28 cellular contexts compared by ENCODE assay signal in genomic region chr15:20386198-20386597, GRCh38.
"Had no signal": no experiment of that assay in that cellular context is flagged by ENCODE, and none has a peak within 500 bp of the region (broad histone marks: within the 10 kb centered on the region; RNA-seq: fewer than 3 reads in every experiment).

No MANE protein-coding gene starts in this region.

- H3K27me3 ChIP-seq: gastrocnemius medialis, neutrophil had no signal

- ATAC-seq: activated CD8-positive, alpha-beta memory T cell treated with anti-CD3 and anti-CD28 coated beads, Interleukin-2, amount 10 ng/mL, durations not matched to agents 7 days and 5 days; activated CD8-positive, alpha-beta T cell treated with anti-CD3 and anti-CD28 coated beads, Interleukin-2, amount 10 ng/mL, durations not matched to agents 7 days and 5 days; activated naive CD8-positive, alpha-beta T cell treated with anti-CD3 and anti-CD28 coated beads, Interleukin-2, amount 50 U/mL, for 24 hours; gastrocnemius medialis; left colon; sciatic nerve; stimulated activated memory B cell treated with anti-CD40 and anti-IgM and Interleukin-4, amounts not matched to agents 10 μg/mL and 1 μg/mL and 100 μg/mL, for 72 hours; stimulated activated naive CD8-positive, alpha-beta T cell treated with anti-CD3 and anti-CD28 coated beads, Interleukin-15, amount 100 ng/mL, for 72 hours; WTC11 had no signal

- H3K4me1 ChIP-seq: gastrocnemius medialis had no signal

- H3K4me3 ChIP-seq: gastrocnemius medialis, lung, skin epidermis had no signal

- H3K27ac ChIP-seq: gastrocnemius medialis, neutrophil, skin epidermis had no signal

- H3K4me3 Mint-ChIP-seq: activated CD4-positive, alpha-beta T cell treated with anti-CD3 and anti-CD28 coated beads, Interleukin-2, amount 10 ng/mL, durations not matched to agents 7 days and 5 days; activated CD8-positive, alpha-beta memory T cell treated with anti-CD3 and anti-CD28 coated beads, Interleukin-2, amount 10 ng/mL, durations not matched to agents 7 days and 5 days; activated CD8-positive, alpha-beta T cell treated with anti-CD3 and anti-CD28 coated beads, Interleukin-2, amount 10 ng/mL, durations not matched to agents 7 days and 5 days; activated naive CD4-positive, alpha-beta T cell treated with anti-CD3 and anti-CD28 coated beads, Interleukin-2, amount 50 U/mL, for 24 hours; activated naive CD8-positive, alpha-beta T cell treated with anti-CD3 and anti-CD28 coated beads, Interleukin-2, amount 50 U/mL, for 24 hours; central memory CD8-positive, alpha-beta T cell; nephron progenitor cell; stimulated activated memory B cell treated with anti-CD40 and anti-IgM and Interleukin-4, amounts not matched to agents 10 μg/mL and 1 μg/mL and 100 μg/mL, for 72 hours; stimulated activated naive CD8-positive, alpha-beta T cell treated with anti-CD3 and anti-CD28 coated beads, Interleukin-15, amount 100 ng/mL, for 72 hours; type B pancreatic cell; WTC11 had no signal

- H3K27ac Mint-ChIP-seq: activated CD4-positive, alpha-beta T cell treated with anti-CD3 and anti-CD28 coated beads, Interleukin-2, amount 10 ng/mL, durations not matched to agents 7 days and 5 days; activated CD8-positive, alpha-beta memory T cell treated with anti-CD3 and anti-CD28 coated beads, Interleukin-2, amount 10 ng/mL, durations not matched to agents 7 days and 5 days; activated CD8-positive, alpha-beta T cell treated with anti-CD3 and anti-CD28 coated beads, Interleukin-2, amount 10 ng/mL, durations not matched to agents 7 days and 5 days; activated naive CD4-positive, alpha-beta T cell treated with anti-CD3 and anti-CD28 coated beads, Interleukin-2, amount 50 U/mL, for 24 hours; activated naive CD8-positive, alpha-beta T cell treated with anti-CD3 and anti-CD28 coated beads, Interleukin-2, amount 50 U/mL, for 24 hours; activated T-helper 2 cell treated with anti-CD3 and anti-CD28 coated beads, Interferon-gamma antibody, Interleukin-2, Interleukin-4, amounts not matched to agents 10 μg/mL and 5 μg/mL and 100 μg/mL, durations not matched to agents 14 hours and 24 hours and 36 hours; nephron progenitor cell; stimulated activated memory B cell treated with anti-CD40 and anti-IgM and Interleukin-4, amounts not matched to agents 10 μg/mL and 1 μg/mL and 100 μg/mL, for 72 hours; stimulated activated naive CD8-positive, alpha-beta T cell treated with anti-CD3 and anti-CD28 coated beads, Interleukin-15, amount 100 ng/mL, for 72 hours; type B pancreatic cell; WTC11 had no signal

- H3K4me1 Mint-ChIP-seq: activated CD4-positive, alpha-beta T cell treated with anti-CD3 and anti-CD28 coated beads, Interleukin-2, amount 10 ng/mL, durations not matched to agents 7 days and 5 days; activated CD8-positive, alpha-beta memory T cell treated with anti-CD3 and anti-CD28 coated beads, Interleukin-2, amount 10 ng/mL, durations not matched to agents 7 days and 5 days; activated naive CD4-positive, alpha-beta T cell treated with anti-CD3 and anti-CD28 coated beads, Interleukin-2, amount 50 U/mL, for 24 hours; activated naive CD8-positive, alpha-beta T cell treated with anti-CD3 and anti-CD28 coated beads, Interleukin-2, amount 50 U/mL, for 24 hours; central memory CD8-positive, alpha-beta T cell; nephron progenitor cell; stimulated activated memory B cell treated with anti-CD40 and anti-IgM and Interleukin-4, amounts not matched to agents 10 μg/mL and 1 μg/mL and 100 μg/mL, for 72 hours; stimulated activated naive CD8-positive, alpha-beta T cell treated with anti-CD3 and anti-CD28 coated beads, Interleukin-15, amount 100 ng/mL, for 72 hours; WTC11 had no signal

- H3K36me3 ChIP-seq: gastrocnemius medialis, neutrophil had no signal

- DNase-seq: activated CD4-positive, alpha-beta T cell treated with anti-CD3 and anti-CD28 coated beads for 1 hour; activated CD4-positive, alpha-beta T cell treated with anti-CD3 and anti-CD28 coated beads, Interleukin-2, amount 10 ng/mL, durations not matched to agents 7 days and 5 days; activated CD8-positive, alpha-beta memory T cell treated with anti-CD3 and anti-CD28 coated beads, Interleukin-2, amount 10 ng/mL, durations not matched to agents 7 days and 5 days; activated CD8-positive, alpha-beta T cell treated with anti-CD3 and anti-CD28 coated beads, Interleukin-2, amount 10 ng/mL, durations not matched to agents 7 days and 5 days; activated naive CD8-positive, alpha-beta T cell treated with anti-CD3 and anti-CD28 coated beads, Interleukin-2, amount 50 U/mL, for 24 hours; activated T-cell treated with anti-CD3 and anti-CD28 coated beads, Interleukin-2, amount 50 U/mL, for 48 hours; amygdala; effector CD8-positive, alpha-beta T cell; gastrocnemius medialis; glutamatergic neuron; kidney; left colon; mesendoderm; nephron progenitor cell; stimulated activated CD4-positive, alpha-beta T cell treated with anti-CD3 and anti-CD28 coated beads, Interleukin-4, amount 100 ng/mL, for 24 hours; stimulated activated naive CD8-positive, alpha-beta T cell treated with anti-CD3 and anti-CD28 coated beads, Interleukin-15, amount 100 ng/mL, for 72 hours; substantia nigra; T-helper 2 cell had no signal

- H3K36me3 Mint-ChIP-seq: activated CD8-positive, alpha-beta memory T cell treated with anti-CD3 and anti-CD28 coated beads, Interleukin-2, amount 10 ng/mL, durations not matched to agents 7 days and 5 days; activated naive CD4-positive, alpha-beta T cell treated with anti-CD3 and anti-CD28 coated beads, Interleukin-2, amount 50 U/mL, for 24 hours; stimulated activated memory B cell treated with anti-CD40 and anti-IgM and Interleukin-4, amounts not matched to agents 10 μg/mL and 1 μg/mL and 100 μg/mL, for 72 hours; type B pancreatic cell had no signal

- H3K27me3 Mint-ChIP-seq: activated CD4-positive, alpha-beta T cell treated with anti-CD3 and anti-CD28 coated beads, Interleukin-2, amount 10 ng/mL, durations not matched to agents 7 days and 5 days; activated CD8-positive, alpha-beta memory T cell treated with anti-CD3 and anti-CD28 coated beads, Interleukin-2, amount 10 ng/mL, durations not matched to agents 7 days and 5 days; activated naive CD4-positive, alpha-beta T cell treated with anti-CD3 and anti-CD28 coated beads, Interleukin-2, amount 50 U/mL, for 24 hours; activated naive CD8-positive, alpha-beta T cell treated with anti-CD3 and anti-CD28 coated beads, Interleukin-2, amount 50 U/mL, for 24 hours; central memory CD8-positive, alpha-beta T cell; stimulated activated memory B cell treated with anti-CD40 and anti-IgM and Interleukin-4, amounts not matched to agents 10 μg/mL and 1 μg/mL and 100 μg/mL, for 72 hours; stimulated activated naive CD8-positive, alpha-beta T cell treated with anti-CD3 and anti-CD28 coated beads, Interleukin-15, amount 100 ng/mL, for 72 hours; type B pancreatic cell had no signal

- H3K9me3 Mint-ChIP-seq: activated CD4-positive, alpha-beta T cell treated with anti-CD3 and anti-CD28 coated beads, Interleukin-2, amount 10 ng/mL, durations not matched to agents 7 days and 5 days; activated naive CD4-positive, alpha-beta T cell treated with anti-CD3 and anti-CD28 coated beads, Interleukin-2, amount 50 U/mL, for 24 hours; activated naive CD8-positive, alpha-beta T cell treated with anti-CD3 and anti-CD28 coated beads, Interleukin-2, amount 50 U/mL, for 24 hours; activated T-helper 2 cell treated with anti-CD3 and anti-CD28 coated beads, Interferon-gamma antibody, Interleukin-2, Interleukin-4, amounts not matched to agents 10 μg/mL and 5 μg/mL and 100 μg/mL, durations not matched to agents 14 hours and 24 hours and 36 hours; central memory CD8-positive, alpha-beta T cell; stimulated activated memory B cell treated with anti-CD40 and anti-IgM and Interleukin-4, amounts not matched to agents 10 μg/mL and 1 μg/mL and 100 μg/mL, for 72 hours; stimulated activated naive CD8-positive, alpha-beta T cell treated with anti-CD3 and anti-CD28 coated beads, Interleukin-15, amount 100 ng/mL, for 72 hours; type B pancreatic cell had no signal
